ENCODE assay signal across 15 cellular contexts in the genomic region with DNA sequence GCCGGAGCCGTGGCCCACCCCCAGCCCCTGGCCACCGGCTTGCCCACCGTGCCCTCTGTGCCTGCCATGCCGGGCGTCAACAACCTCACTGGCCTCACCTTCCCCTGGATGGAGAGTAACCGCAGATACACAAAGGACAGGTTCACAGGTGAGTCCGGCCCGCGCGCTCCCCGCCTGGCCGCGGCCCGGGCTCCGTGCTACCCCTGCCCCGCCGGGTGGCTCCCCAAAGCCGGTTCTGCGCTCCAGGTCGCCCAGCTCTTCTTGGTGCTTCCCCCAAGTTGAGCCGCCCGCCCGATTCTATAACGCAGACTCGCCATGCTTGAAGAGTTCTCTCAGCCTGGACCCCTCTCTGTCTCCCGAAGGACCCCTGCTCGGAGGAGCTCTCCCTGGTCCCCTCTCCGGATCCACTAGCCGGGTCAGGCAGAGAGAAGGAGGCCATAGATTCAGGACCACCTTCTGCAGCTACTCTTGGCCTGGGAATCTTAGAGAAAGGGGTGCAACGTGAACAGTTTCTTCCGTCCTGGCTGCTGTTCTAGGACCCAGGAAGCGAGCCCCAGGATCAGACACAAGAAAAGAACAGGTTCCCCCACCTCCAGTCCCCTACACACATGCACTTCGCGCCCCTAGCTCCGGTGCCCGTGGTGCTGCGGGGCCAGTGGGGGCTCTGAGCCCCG. TPM values are rescaled to one million over a fixed set of nuclear protein-coding genes. Genes with fewer than 3 reads are reported as not detected.
A peak's percentile ranks its signal among the peaks of the same experiment; 100 is the strongest.
DNase-seq lines count a peak whose midpoint lies in the region; ATAC-seq and TF ChIP-seq lines count a peak whose summit lies in the region.
"Had no signal": no experiment of that assay in that cellular context is flagged by ENCODE, and none has a peak within 500 bp of the region (broad histone marks: within the 10 kb centered on the region; RNA-seq: fewer than 3 reads in every experiment).

No MANE protein-coding gene starts in this region.

- H3K27ac ChIP-seq in cardiac muscle cell (no peak overlapping the region), right atrium auricular region (no peak overlapping the region), stomach (no peak overlapping the region)
- H3K27ac ChIP-seq: GM23248, PC-9 had no signal

- TF ChIP-seq EP300 in stomach (IDR thresholded peaks at IDR 0.05): no peak

- no peak overlapping the region for H3K27ac Mint-ChIP-seq in activated T-helper 17 cell treated with anti-CD3 and anti-CD28 coated beads, Interleukin-2, amount 50 U/mL, for 72 hours
- no peak overlapping the region for H3K27ac Mint-ChIP-seq in memory B cell
- H3K27ac Mint-ChIP-seq: activated naive CD4-positive, alpha-beta T cell treated with anti-CD3 and anti-CD28 coated beads, Interleukin-2, amount 50 U/mL, for 72 hours had no signal

- no peaks in the 10 kb centered on the region for H3K9me3 ChIP-seq in cardiac muscle cell (ENCODE audit: low read depth)
- H3K9me3 ChIP-seq in right atrium auricular region: no peaks in the 10 kb centered on the region
- H3K9me3 ChIP-seq in stomach: no peaks in the 10 kb centered on the region

- intact Hi-C loops in stomach (cut with DNase I; ENCODE audit: low total_unique reads): no loop called here

- ATAC-seq in activated T-helper 17 cell treated with anti-CD3 and anti-CD28 coated beads, Interleukin-2, amount 50 U/mL, for 72 hours (replicated peaks): no peak
- no peak for ATAC-seq in memory B cell (ENCODE audit: low read depth)
- no peak for ATAC-seq in GM21367 (IDR thresholded peaks at IDR 0.05; ENCODE audit: unreplicated experiment)

- H3K36me3 Mint-ChIP-seq in activated T-helper 17 cell treated with anti-CD3 and anti-CD28 coated beads, Interleukin-2, amount 50 U/mL, for 72 hours (ENCODE audit: low read depth): peaks cover 15% of the 10 kb centered on the region
- no peaks in the 10 kb centered on the region for H3K36me3 Mint-ChIP-seq in memory B cell
- H3K36me3 Mint-ChIP-seq: activated naive CD4-positive, alpha-beta T cell treated with anti-CD3 and anti-CD28 coated beads, Interleukin-2, amount 50 U/mL, for 72 hours had no signal

- H3K36me3 ChIP-seq in cardiac muscle cell: no peaks in the 10 kb centered on the region
- H3K36me3 ChIP-seq in right atrium auricular region: no peaks in the 10 kb centered on the region
- no peaks in the 10 kb centered on the region for H3K36me3 ChIP-seq in stomach

- H3K4me1 ChIP-seq in cardiac muscle cell (ENCODE audit: low read depth): no peaks in the 10 kb centered on the region
- peaks cover 0 to 43% of the 10 kb centered on the region in 2 donors for H3K4me1 ChIP-seq in right atrium auricular region
- H3K4me1 ChIP-seq in stomach: peaks cover 35 to 59% (median 48%) of the 10 kb centered on the region in 4 donors

- no peak for TF ChIP-seq CTCF in cardiac muscle cell (IDR thresholded peaks at IDR 0.05; ENCODE audit: low read depth, low read length)
- no peak for TF ChIP-seq CTCF in right atrium auricular region (IDR thresholded peaks at IDR 0.05)
- TF ChIP-seq CTCF in stomach (IDR thresholded peaks at IDR 0.05): no peak

- WGBS in stomach, 5 donors: 3 to 9% (median 4%) methylated on average over 13 to 39 of the region's 39 CpGs

- peak overlapping the region; percentile 21 for H3K4me3 ChIP-seq in cardiac muscle cell
- peak overlapping the region in 1 of 2 donors; percentile 33 for H3K4me3 ChIP-seq in right atrium auricular region
- peak overlapping the region; percentile 11 to 47 (median 32) for H3K4me3 ChIP-seq in stomach
- H3K4me3 ChIP-seq: GM23248, PC-9 had no signal

- no peaks in the 10 kb centered on the region for H3K9me3 Mint-ChIP-seq in activated T-helper 17 cell treated with anti-CD3 and anti-CD28 coated beads, Interleukin-2, amount 50 U/mL, for 72 hours
- H3K9me3 Mint-ChIP-seq in memory B cell: no peaks in the 10 kb centered on the region
- H3K9me3 Mint-ChIP-seq: activated naive CD4-positive, alpha-beta T cell treated with anti-CD3 and anti-CD28 coated beads, Interleukin-2, amount 50 U/mL, for 72 hours had no signal

- H3K4me3 Mint-ChIP-seq in activated T-helper 17 cell treated with anti-CD3 and anti-CD28 coated beads, Interleukin-2, amount 50 U/mL, for 72 hours: peak overlapping the region; percentile 55
- H3K4me3 Mint-ChIP-seq in memory B cell: peak overlapping the region; percentile 32

- H3K4me1 Mint-ChIP-seq in activated T-helper 17 cell treated with anti-CD3 and anti-CD28 coated beads, Interleukin-2, amount 50 U/mL, for 72 hours: peaks cover 7% of the 10 kb centered on the region
- peaks cover 11% of the 10 kb centered on the region for H3K4me1 Mint-ChIP-seq in memory B cell

- peaks cover 100% of the 10 kb centered on the region for H3K27me3 ChIP-seq in cardiac muscle cell
- H3K27me3 ChIP-seq in right atrium auricular region: peaks cover 43 to 65% of the 10 kb centered on the region in 2 donors
- peaks cover 59 to 100% (median 97%) of the 10 kb centered on the region in 3 donors for H3K27me3 ChIP-seq in stomach

- TF ChIP-seq POLR2A in stomach (IDR thresholded peaks at IDR 0.05): no peak

- peaks cover 68% of the 10 kb centered on the region for H3K27me3 Mint-ChIP-seq in activated T-helper 17 cell treated with anti-CD3 and anti-CD28 coated beads, Interleukin-2, amount 50 U/mL, for 72 hours
- H3K27me3 Mint-ChIP-seq in memory B cell: peaks cover 39% of the 10 kb centered on the region

- DNase-seq in cardiac muscle cell (ENCODE audit: low read depth in 1 of 2, low spot score in 1 of 2) (no peak), right atrium auricular region (ENCODE audit: low spot score) (no peak), memory B cell (ENCODE audit: low spot score in 2 of 2) (peak in 1 of 2 donors; percentile 26), stomach (no peak), T1000 (lab: John Stamatoyannopoulos, UW) (no peak), GF-D8 (lab: John Stamatoyannopoulos, UW) (no peak)
- DNase-seq: mesenchymal stem cell, NCI-H146, PC-9 had no signal

RNA-seq across cellular contexts. Expression of gene TLX1, which starts 1.0 kb away (rescaled TPM):
- total RNA-seq in cardiac muscle cell: 2.2 and 2.9 TPM in 2 replicates
- polyA plus RNA-seq in cardiac muscle cell: 1.9 and 2.3 TPM in 2 replicates
- total RNA-seq in right atrium auricular region: not detected
- total RNA-seq in activated T-helper 17 cell treated with anti-CD3 and anti-CD28 coated beads, Interleukin-2, amount 50 U/mL, for 72 hours: not detected
- 1 to 10 TPM in 1 of 5 donors, under 1 TPM in 1, not detected in 3; 0.58 to 7.0 TPM for total RNA-seq in stomach
- not detected for polyA plus RNA-seq in stomach
- total RNA-seq: activated naive CD4-positive, alpha-beta T cell treated with anti-CD3 and anti-CD28 coated beads, Interleukin-2, amount 50 U/mL, for 72 hours; dermis microvascular lymphatic vessel endothelial cell; glomerular endothelial cell; GM23248; PC-9 had no signal
- polyA plus RNA-seq: GM23248 had no signal
